1 cellular context compared by ENCODE assay signal in genomic region chr11:118143661-118144185, GRCh38.
TF ChIP-seq lines count a peak whose summit lies in the region.

No MANE protein-coding gene starts in this region.

TF ChIP-seq in HepG2, 621 proteins besides CTCF, POLR2A, EP300 and RAD21:
- TF ChIP-seq ZNF547 (CRISPR knock-in tag; IDR thresholded peaks at IDR 0.05) (no peak), CREB1 (IDR thresholded peaks at IDR 0.05) (peak; percentile 12; the same call in 1 of the 2 replicates), CREB1 (CRISPR knock-in tag; IDR thresholded peaks at IDR 0.05) (no peak)
TF ChIP-seq in HepG2: peak in this region for 1.
